8 cellular contexts compared by ENCODE assay signal in the genomic region with DNA sequence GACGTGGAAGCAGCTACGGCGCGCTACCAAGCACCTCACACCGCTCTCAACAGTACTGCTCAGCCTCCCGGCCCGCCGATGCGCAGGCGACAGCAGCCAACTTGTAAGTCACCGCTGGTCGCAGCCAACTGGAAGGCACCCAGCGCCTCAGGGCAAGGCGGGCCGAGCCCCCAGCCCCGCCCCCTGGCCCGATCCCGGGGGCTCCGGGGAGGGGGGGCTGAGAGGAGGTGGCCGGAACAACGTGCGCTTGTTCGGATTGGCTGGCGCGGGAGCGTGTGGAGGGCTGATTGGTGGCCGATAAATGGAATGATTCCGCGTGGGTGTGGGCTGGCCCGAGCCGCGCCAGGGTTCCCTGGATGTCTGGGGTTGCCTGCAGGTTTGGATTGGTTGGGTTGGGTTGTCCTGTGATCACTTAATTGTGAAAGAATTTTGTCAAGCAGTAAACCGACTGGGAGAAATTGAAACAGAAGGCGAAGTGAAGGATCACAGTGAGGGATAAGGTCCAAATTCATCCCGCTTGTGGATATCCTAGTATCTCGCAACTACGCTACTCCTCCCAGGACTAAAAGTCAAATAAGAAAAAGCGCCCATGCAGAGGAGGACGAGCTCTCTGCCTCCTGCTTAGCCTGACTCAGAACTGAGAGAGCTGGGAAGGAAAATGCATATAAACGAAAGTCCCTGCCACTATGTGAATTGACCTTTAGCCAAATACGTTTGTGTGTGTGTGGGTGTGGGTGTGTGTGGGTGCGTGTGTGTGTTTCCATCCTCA. TPM values are rescaled to one million over a fixed set of nuclear protein-coding genes. Genes with fewer than 3 reads are reported as not detected.
DNase-seq lines count a peak whose midpoint lies in the region; ATAC-seq and TF ChIP-seq lines count a peak whose summit lies in the region.

A gene with protein sequence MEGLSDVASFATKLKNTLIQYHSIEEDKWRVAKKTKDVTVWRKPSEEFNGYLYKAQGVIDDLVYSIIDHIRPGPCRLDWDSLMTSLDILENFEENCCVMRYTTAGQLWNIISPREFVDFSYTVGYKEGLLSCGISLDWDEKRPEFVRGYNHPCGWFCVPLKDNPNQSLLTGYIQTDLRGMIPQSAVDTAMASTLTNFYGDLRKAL (minus strand): TSS at position 130 of the 769 bp plus-strand sequence. CDS start 5,102 bp downstream, outside the sequence.

- H3K4me3 ChIP-seq in SU-DHL-6 (ENCODE audit: insufficient read depth, low read length, poor library complexity, severe bottlenecking): peak within 1 kb of the TSS; percentile 89
- H3K4me3 ChIP-seq in thyroid gland (replicated peaks in 1 of 3): peak within 1 kb of the TSS; percentile 68 to 99 (median 72)

- peaks cover 19% of the 10 kb centered on the region for H4K20me1 ChIP-seq in SU-DHL-6 (ENCODE audit: low read depth, low read length)

- peak within 1 kb of the TSS; percentile 97 for H2AFZ ChIP-seq in SU-DHL-6 (ENCODE audit: low read depth, low read length, severe bottlenecking)

- peak within 1 kb of the TSS; percentile 97 for H3K27ac Mint-ChIP-seq in activated naive CD8-positive, alpha-beta T cell treated with anti-CD3 and anti-CD28 coated beads, Interleukin-2, amount 10 ng/mL, durations not matched to agents 7 days and 5 days
- H3K27ac Mint-ChIP-seq in osteocyte (ENCODE audit: unreplicated experiment): peak within 1 kb of the TSS; percentile 95

- H3K4me1 Mint-ChIP-seq in activated naive CD8-positive, alpha-beta T cell treated with anti-CD3 and anti-CD28 coated beads, Interleukin-2, amount 10 ng/mL, durations not matched to agents 7 days and 5 days: peaks cover 28% of the 10 kb centered on the region
- peaks cover 39% of the 10 kb centered on the region for H3K4me1 Mint-ChIP-seq in osteocyte (ENCODE audit: unreplicated experiment)

- no peaks in the 10 kb centered on the region for H3K9me2 ChIP-seq in SU-DHL-6 (replicated peaks; ENCODE audit: insufficient read depth, low read length)

- peak within 1 kb of the TSS; percentile 76 for H3K27ac ChIP-seq in SU-DHL-6 (ENCODE audit: low read depth, low read length)
- peak within 1 kb of the TSS; percentile 87 to 93 (median 89) for H3K27ac ChIP-seq in thyroid gland

- TF ChIP-seq CTCF in GM10266 (IDR thresholded peaks at IDR 0.05; ENCODE audit: control insufficient read depth, insufficient read depth, low read depth, missing control alignments) (no peak), SU-DHL-6 (IDR thresholded peaks at IDR 0.05; ENCODE audit: insufficient read depth, low read length, poor library complexity, severe bottlenecking) (no peak), osteocyte (IDR thresholded peaks at IDR 0.05) (no peak), thyroid gland (IDR thresholded peaks at IDR 0.05) (no peak)

- H3K79me2 ChIP-seq in SU-DHL-6 (ENCODE audit: insufficient read depth, low read length): peaks cover 46% of the 10 kb centered on the region

- peaks cover 2% of the 10 kb centered on the region for H3K27me3 Mint-ChIP-seq in activated naive CD8-positive, alpha-beta T cell treated with anti-CD3 and anti-CD28 coated beads, Interleukin-2, amount 10 ng/mL, durations not matched to agents 7 days and 5 days
- no peaks in the 10 kb centered on the region for H3K27me3 Mint-ChIP-seq in osteocyte (ENCODE audit: unreplicated experiment)

- H3K36me3 Mint-ChIP-seq in activated naive CD8-positive, alpha-beta T cell treated with anti-CD3 and anti-CD28 coated beads, Interleukin-2, amount 10 ng/mL, durations not matched to agents 7 days and 5 days: peaks cover 6% of the 10 kb centered on the region
- H3K36me3 Mint-ChIP-seq in osteocyte (ENCODE audit: unreplicated experiment): no peaks in the 10 kb centered on the region

- H3K27me3 ChIP-seq in SU-DHL-6 (ENCODE audit: low read length) (no peaks in the 10 kb centered on the region), thyroid gland (no peaks in the 10 kb centered on the region)

- H3K4me2 ChIP-seq in SU-DHL-6 (ENCODE audit: low read depth, low read length, poor library complexity, severe bottlenecking): peak within 1 kb of the TSS; percentile 93

- intact Hi-C loops in head of caudate nucleus (cut with DNase I): no loop called here
- intact Hi-C loops in thyroid gland (cut with DNase I): no loop called here

- WGBS in thyroid gland, 2 donors: 0% methylated on average over 23 to 31 of the region's 42 CpGs

- peak; percentile 95 for ATAC-seq in HG02642 (IDR thresholded peaks at IDR 0.05; ENCODE audit: poor library complexity, unreplicated experiment)
- ATAC-seq in activated naive CD8-positive, alpha-beta T cell treated with anti-CD3 and anti-CD28 coated beads, Interleukin-2, amount 10 ng/mL, durations not matched to agents 7 days and 5 days (ENCODE audit: low read depth): peak; percentile 95

- H3K36me3 ChIP-seq in SU-DHL-6 (ENCODE audit: low read length) (0 out of 2 replicates have a peak, but pooled peaks cover 4% of the 10 kb centered on the region), thyroid gland (no peaks in the 10 kb centered on the region)

- POLR2A ChIA-PET in activated naive CD8-positive, alpha-beta T cell treated with anti-CD3 and anti-CD28 coated beads, Interleukin-2, amount 10 ng/mL, durations not matched to agents 7 days and 5 days (lab: Charles Lee): interaction anchor here (1.0 to 2.2 kb wide), 7 partner anchors 12 to 289 kb away, joined by 3 to 11 read pairs (median 4); a partner anchor contains a TSS

- peak; percentile 91 for DNase-seq in GM10266 (ENCODE audit: extremely low spot score)
- DNase-seq in NCI-H1105 treated with DMSO at 0.1 percent for 48 hours (lab: John Stamatoyannopoulos, UW): peak; percentile 90
- DNase-seq in activated naive CD8-positive, alpha-beta T cell treated with anti-CD3 and anti-CD28 coated beads, Interleukin-2, amount 10 ng/mL, durations not matched to agents 7 days and 5 days: peak; percentile 96
- DNase-seq in head of caudate nucleus: peak; percentile 90 to 98 (median 95)
- peak; percentile 96 for DNase-seq in osteocyte (ENCODE audit: extremely low spot score, unreplicated experiment)
- DNase-seq in thyroid gland: peak; percentile 97 to 98

- peak in 1 of 2 donors; percentile 96 for TF ChIP-seq POLR2A in thyroid gland (IDR thresholded peaks at IDR 0.05)

- H3K9ac ChIP-seq in SU-DHL-6 (ENCODE audit: low read length): peak within 1 kb of the TSS; percentile 97

- no peaks in the 10 kb centered on the region for H3K9me3 Mint-ChIP-seq in activated naive CD8-positive, alpha-beta T cell treated with anti-CD3 and anti-CD28 coated beads, Interleukin-2, amount 10 ng/mL, durations not matched to agents 7 days and 5 days
- no peaks in the 10 kb centered on the region for H3K9me3 Mint-ChIP-seq in osteocyte (ENCODE audit: unreplicated experiment)

- H3K9me3 ChIP-seq in SU-DHL-6 (ENCODE audit: insufficient read depth, low read length): no peaks in the 10 kb centered on the region
- no peaks in the 10 kb centered on the region for H3K9me3 ChIP-seq in thyroid gland

- no peaks in the 10 kb centered on the region for H3F3A ChIP-seq in SU-DHL-6 (ENCODE audit: insufficient read depth)

- peak within 1 kb of the TSS; percentile 99 for H3K4me3 Mint-ChIP-seq in activated naive CD8-positive, alpha-beta T cell treated with anti-CD3 and anti-CD28 coated beads, Interleukin-2, amount 10 ng/mL, durations not matched to agents 7 days and 5 days
- peak within 1 kb of the TSS; percentile 96 for H3K4me3 Mint-ChIP-seq in osteocyte (ENCODE audit: unreplicated experiment)

- peaks cover 4 to 5% of the 10 kb centered on the region in 2 donors for H3K4me1 ChIP-seq in thyroid gland

RNA-seq across cellular contexts. Expression of the gene that starts here (rescaled TPM):
- total RNA-seq in activated naive CD8-positive, alpha-beta T cell treated with anti-CD3 and anti-CD28 coated beads, Interleukin-2, amount 10 ng/mL, durations not matched to agents 7 days and 5 days: 10 to 100 TPM; 47.0 to 47.1 TPM
- total RNA-seq in osteocyte (24.8 and 29.7 TPM in 2 replicates), thyroid gland (10 to 100 TPM; 15.3 to 35.1 (median 27.1) TPM)

Comparison
In these comparisons a context has a peak if more than half of its experiments do, and no peak if none do; other contexts are left out.
1. Peak in every context shown above with its lines: DNase-seq, ATAC-seq, H3K4me3 ChIP-seq and H3K27ac ChIP-seq.